In genomic region chr3:23105048-23105447, GRCh38 we compare ENCODE assay signal across 1 cellular context.
TF ChIP-seq lines count a peak whose summit lies in the region.

No MANE protein-coding gene starts in this region.

TF ChIP-seq in endothelial cell of umbilical vein, 7 proteins besides CTCF, POLR2A, EP300 and RAD21 (continued from another document):
- no peak for TF ChIP-seq JUN (IDR thresholded peaks at IDR 0.05; ENCODE audit: borderline replicate concordance, insufficient read depth, insufficient read length, low read depth)
- no peak for TF ChIP-seq EZH2 (IDR thresholded peaks at IDR 0.05; ENCODE audit: borderline replicate concordance, low read depth, low read length, severe bottlenecking)
- no peak for TF ChIP-seq GATA2 (IDR thresholded peaks at IDR 0.05; ENCODE audit: insufficient read depth, insufficient read length, low read depth, low read length)
- TF ChIP-seq MYC (IDR thresholded peaks at IDR 0.05; ENCODE audit: low read depth, low read length): no peak
- TF ChIP-seq POLR2AphosphoS5 (IDR thresholded peaks at IDR 0.05; ENCODE audit: insufficient read depth, low read depth, low read length): no peak
